ENCODE assay signal across 1 cellular context in genomic region chr9:37291612-37292238, GRCh38.
A peak's percentile ranks its signal among the peaks of the same experiment; 100 is the strongest.
TF ChIP-seq lines count a peak whose summit lies in the region.

No MANE protein-coding gene starts in this region.

TF ChIP-seq in K562, 482 proteins besides CTCF, POLR2A, EP300 and RAD21:
- peak; percentile 63; the same call in 1 of the 2 replicates for TF ChIP-seq DMBX1 (CRISPR knock-in tag; IDR thresholded peaks at IDR 0.05; ENCODE audit: borderline replicate concordance)
- peak; percentile 31; the same call in 1 of the 2 replicates for TF ChIP-seq SMAD4 (CRISPR knock-in tag; conservative IDR thresholded peaks at IDR 0.05)
- 0 out of 2 replicates have a peak, but pooled peaks have one; percentile 24 for TF ChIP-seq NR2F6 (CRISPR knock-in tag; IDR thresholded peaks at IDR 0.05)
